ENCODE assay signal across 8 cellular contexts in the genomic region with DNA sequence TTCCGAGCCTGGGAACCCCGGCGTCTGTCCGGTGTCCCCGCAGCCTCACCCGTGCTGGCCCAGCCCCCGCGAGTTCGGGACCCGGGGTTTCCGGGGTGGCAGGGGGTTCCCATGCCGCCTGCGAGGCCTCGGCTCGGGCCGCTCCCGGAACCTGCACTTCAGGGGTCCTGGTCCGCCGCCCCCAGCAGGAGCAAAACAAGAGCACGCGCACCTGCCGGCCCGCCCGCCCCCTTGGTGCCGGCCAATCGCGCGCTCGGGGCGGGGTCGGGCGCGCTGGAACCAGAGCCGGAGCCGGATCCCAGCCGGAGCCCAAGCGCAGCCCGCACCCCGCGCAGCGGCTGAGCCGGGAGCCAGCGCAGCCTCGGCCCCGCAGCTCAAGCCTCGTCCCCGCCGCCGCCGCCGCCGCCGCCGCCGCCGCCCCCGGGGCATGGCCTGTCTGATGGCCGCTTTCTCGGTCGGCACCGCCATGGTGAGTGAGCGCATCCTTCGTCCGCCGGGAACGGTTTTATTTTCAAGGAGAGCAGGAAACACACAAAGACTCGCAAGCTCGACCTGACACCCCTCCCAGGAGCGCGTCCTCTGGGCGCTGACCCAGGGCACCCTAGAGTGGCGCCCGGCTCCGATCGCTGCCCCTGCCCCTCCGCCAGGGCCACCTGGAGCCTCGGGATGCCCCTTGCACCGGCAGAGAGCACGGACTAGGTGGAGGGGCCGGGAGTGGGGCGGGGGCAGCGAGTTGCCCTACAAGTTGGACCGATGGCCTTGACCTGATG. TPM values are rescaled to one million over a fixed set of nuclear protein-coding genes. Genes with fewer than 3 reads are reported as not detected.
DNase-seq lines count a peak whose midpoint lies in the region; ATAC-seq and TF ChIP-seq lines count a peak whose summit lies in the region.

A gene (plus strand): TSS at position 305 of the 770 bp plus-strand sequence. CDS start 123 bp downstream, at position 428.

- intact Hi-C loops in T-helper 2 cell treated with Interferon-gamma antibody and Interleukin-4, amounts not matched to agents 100 ng/mL and 5 ng/mL, for 36 hours (cut with micrococcal nuclease), result no loop called here

- peaks cover 38% of the 10 kb centered on the region for H3K27me3 ChIP-seq in kidney epithelial cell (ENCODE audit: control insufficient read depth, insufficient read depth, low read length)

- peak in 9 of 14 donors; percentile 24 to 59 (median 46) for DNase-seq in C1 segment of cervical spinal cord (lab: John Stamatoyannopoulos, UW)
- peak; percentile 42 for DNase-seq in HT-29 (ENCODE audit: low spot score)
- DNase-seq in cerebellar cortex (ENCODE audit: low spot score), result peak; percentile 58
- no peak for DNase-seq in kidney epithelial cell (ENCODE audit: low read depth)
- DNase-seq in stimulated activated CD4-positive, alpha-beta T cell treated with anti-CD3 and anti-CD28 coated beads, Interleukin-12 subunit alpha, Interleukin-12 subunit beta, amount 100 ng/mL, for 4 hours, result peak; percentile 44
- DNase-seq in NOMO-1 treated with dmso at 0.1 percent for 144 hours (lab: John Stamatoyannopoulos, UW; ENCODE audit: unreplicated experiment), result no peak

- H3K4me3 ChIP-seq in kidney epithelial cell (ENCODE audit: low read depth, low read length), result peak within 1 kb of the TSS; percentile 34

- no peak for TF ChIP-seq CTCF in kidney epithelial cell (IDR thresholded peaks at IDR 0.05; ENCODE audit: insufficient read depth, low read length, poor library complexity, severe bottlenecking)

- no peak for ATAC-seq in GM21447 (IDR thresholded peaks at IDR 0.05; ENCODE audit: unreplicated experiment)

- no peaks in the 10 kb centered on the region for H3K36me3 ChIP-seq in kidney epithelial cell (ENCODE audit: control insufficient read depth, insufficient read depth, low read length)

RNA-seq across cellular contexts. Expression of the gene that starts here (rescaled TPM):
- 2.6 and 5.7 TPM in 2 replicates for total RNA-seq in HT-29 (2014; rRNA removed; shearing (Covaris generic))
- 11.3 and 12.4 TPM in 2 replicates for total RNA-seq in T-helper 2 cell treated with Interferon-gamma antibody and Interleukin-4, amounts not matched to agents 100 ng/mL and 5 ng/mL, for 36 hours
- total RNA-seq in kidney epithelial cell, result 3.6 and 5.4 TPM in 2 replicates

Comparison
In these comparisons a context has a peak if more than half of its experiments do, and no peak if none do; other contexts are left out.
1. DNase-seq: peak in C1 segment of cervical spinal cord (9 of 14), HT-29 (single experiment), cerebellar cortex (single experiment) and stimulated activated CD4-positive, alpha-beta T cell treated with anti-CD3 and anti-CD28 coated beads, Interleukin-12 subunit alpha, Interleukin-12 subunit beta, amount 100 ng/mL, for 4 hours (single experiment); none in kidney epithelial cell (single experiment) and NOMO-1 treated with dmso at 0.1 percent for 144 hours (single experiment).